In the genomic region with DNA sequence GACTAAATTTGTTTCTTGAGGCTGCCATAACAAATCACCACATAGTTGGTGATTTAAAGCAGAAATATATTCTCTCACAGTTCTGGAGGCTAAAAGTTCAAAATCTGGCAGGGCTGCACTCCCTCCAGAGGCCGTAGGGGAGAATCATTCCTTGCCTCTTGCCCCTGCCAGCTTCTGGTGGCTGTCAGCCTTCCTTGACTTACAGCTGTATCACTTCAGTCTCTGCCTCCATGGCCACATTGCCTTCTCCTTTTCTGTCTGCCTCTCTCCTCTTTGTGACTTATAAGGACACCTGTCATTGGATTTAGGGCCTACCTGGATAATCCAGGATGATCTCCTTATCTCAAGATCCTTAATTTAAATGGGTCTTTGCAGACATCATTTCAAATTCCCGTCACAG, we compare ENCODE assay signal across 32 cellular contexts. TPM values are rescaled to one million over a fixed set of nuclear protein-coding genes. Genes with fewer than 3 reads are reported as not detected.
A peak's percentile ranks its signal among the peaks of the same experiment; 100 is the strongest.
DNase-seq lines count a peak whose midpoint lies in the region; ATAC-seq, FAIRE-seq and TF ChIP-seq lines count a peak whose summit lies in the region.
"Had no signal": no experiment of that assay in that cellular context is flagged by ENCODE, and none has a peak within 500 bp of the region (broad histone marks: within the 10 kb centered on the region; RNA-seq: fewer than 3 reads in every experiment).

No MANE protein-coding gene starts in this region.

- H3K4me1 ChIP-seq in body of pancreas: peaks cover 24% of the 10 kb centered on the region
- H3K4me1 ChIP-seq: Caco-2 had no signal

- H3K27ac Mint-ChIP-seq in T-helper 17 cell: peak overlapping the region; percentile 8
- H3K27ac Mint-ChIP-seq: activated B cell treated with CpG ODN at 0.5 μM for 24 hours; activated CD8-positive, alpha-beta T cell treated with anti-CD3 and anti-CD28 coated beads, Interleukin-2, amount 10 ng/mL, durations not matched to agents 7 days and 5 days; activated naive CD4-positive, alpha-beta T cell treated with anti-CD3 and anti-CD28 coated beads for 36 hours; activated T-cell treated with anti-CD3 and anti-CD28 coated beads, Interleukin-2, amount 50 U/mL, for 24 hours; GM23338; T-helper 2 cell treated with Interferon-gamma antibody and Interleukin-4, amounts not matched to agents 5 μg/mL and 100 μg/mL, for 36 hours had no signal

- no peak overlapping the region for H3K27ac ChIP-seq in body of pancreas
- H3K27ac ChIP-seq: 22Rv1, psoas muscle, skin epidermis, stomach, upper lobe of left lung had no signal

- TF ChIP-seq POLR2A in body of pancreas (IDR thresholded peaks at IDR 0.05): no peak

- peaks cover 15% of the 10 kb centered on the region for H3K4me1 Mint-ChIP-seq in T-helper 17 cell

- no peak for DNase-seq in AG09309 (ENCODE audit: low read depth)
- no peak for DNase-seq in T-helper 17 cell
- DNase-seq in body of pancreas: no peak
- DNase-seq in stimulated activated CD4-positive, alpha-beta T cell treated with anti-CD3 and anti-CD28 coated beads, Interleukin-2, amount 100 ng/mL, for 24 hours: no peak
- DNase-seq in stimulated activated naive CD4-positive, alpha-beta T cell (lab: John Stamatoyannopoulos, UW): no peak
- DNase-seq in HTR-8/SVneo (ENCODE audit: insufficient read length, low spot score): no peak
- DNase-seq: activated B cell treated with CpG ODN at 0.5 μM for 24 hours; activated CD8-positive, alpha-beta T cell treated with anti-CD3 and anti-CD28 coated beads, Interleukin-2, amount 10 ng/mL, durations not matched to agents 7 days and 5 days; activated naive CD4-positive, alpha-beta T cell treated with anti-CD3 and anti-CD28 coated beads for 36 hours; activated T-cell treated with anti-CD3 and anti-CD28 coated beads, Interleukin-2, amount 50 U/mL, for 24 hours; anterior cingulate cortex; Caco-2; cerebellar nuclear complex; effector CD8-positive, alpha-beta T cell; Kasumi-1; mesenchymal stem cell; NCI-H1436; NCI-H526; PC-3; psoas muscle; stimulated activated CD4-positive, alpha-beta T cell treated with anti-CD3 and anti-CD28 coated beads, Interleukin-4, amount 100 ng/mL, for 1 hour; stomach; upper lobe of left lung had no signal

- no peak overlapping the region for H3K4me3 Mint-ChIP-seq in T-helper 17 cell
- H3K4me3 Mint-ChIP-seq: activated B cell treated with CpG ODN at 0.5 μM for 24 hours; activated CD8-positive, alpha-beta T cell treated with anti-CD3 and anti-CD28 coated beads, Interleukin-2, amount 10 ng/mL, durations not matched to agents 7 days and 5 days; activated naive CD4-positive, alpha-beta T cell treated with anti-CD3 and anti-CD28 coated beads for 36 hours; activated T-cell treated with anti-CD3 and anti-CD28 coated beads, Interleukin-2, amount 50 U/mL, for 24 hours; GM23338; T-helper 2 cell treated with Interferon-gamma antibody and Interleukin-4, amounts not matched to agents 5 μg/mL and 100 μg/mL, for 36 hours had no signal

- no peaks in the 10 kb centered on the region for H3K27me3 ChIP-seq in body of pancreas
- H3K27me3 ChIP-seq: stomach had no signal

- ATAC-seq in GM19351 (IDR thresholded peaks at IDR 0.05; ENCODE audit: unreplicated experiment): peak; percentile 25
- ATAC-seq in HG03103 (IDR thresholded peaks at IDR 0.05; ENCODE audit: low read depth, unreplicated experiment): peak; percentile 9
- no peak for ATAC-seq in T-helper 17 cell
- ATAC-seq in body of pancreas: no peak
- ATAC-seq: activated CD8-positive, alpha-beta T cell treated with anti-CD3 and anti-CD28 coated beads, Interleukin-2, amount 10 ng/mL, durations not matched to agents 7 days and 5 days; esophagus mucosa; PC-3; psoas muscle had no signal

- peaks cover 2% of the 10 kb centered on the region for H3K36me3 Mint-ChIP-seq in T-helper 17 cell (ENCODE audit: low read depth)

- no peak overlapping the region for H3K4me3 ChIP-seq in AG09309 (ENCODE audit: control insufficient read depth, low read depth, low read length)
- no peak overlapping the region for H3K4me3 ChIP-seq in body of pancreas
- H3K4me3 ChIP-seq: GM23338, psoas muscle, skin epidermis, stomach, upper lobe of left lung had no signal

- 89 to 92% methylated on average over 2 of the region's 2 CpGs for WGBS in body of pancreas, 2 donors

- no peak for FAIRE-seq in HTR-8/SVneo (lab: Jason Lieb, UNC)

- no peaks in the 10 kb centered on the region for H3K36me3 ChIP-seq in body of pancreas (replicated peaks in 1 of 2; ENCODE audit: insufficient read depth in 1 of 2, low read depth in 2 of 2)
- H3K36me3 ChIP-seq: upper lobe of left lung had no signal

- no peaks in the 10 kb centered on the region for H3K27me3 Mint-ChIP-seq in T-helper 17 cell
- H3K27me3 Mint-ChIP-seq: activated B cell treated with CpG ODN at 0.5 μM for 24 hours; activated T-cell treated with anti-CD3 and anti-CD28 coated beads, Interleukin-2, amount 50 U/mL, for 24 hours had no signal

- no peaks in the 10 kb centered on the region for H3K9me3 ChIP-seq in T-helper 17 cell (ENCODE audit: control insufficient read depth, low read length, poor library complexity, severe bottlenecking)
- no peaks in the 10 kb centered on the region for H3K9me3 ChIP-seq in body of pancreas
- H3K9me3 ChIP-seq: Caco-2, psoas muscle, stomach, upper lobe of left lung had no signal

- TF ChIP-seq CTCF in AG09309 (IDR thresholded peaks at IDR 0.05; ENCODE audit: control insufficient read depth, insufficient read depth, low read depth, low read length, missing control alignments): peak; percentile 1
- TF ChIP-seq CTCF in body of pancreas (IDR thresholded peaks at IDR 0.05): no peak

- intact Hi-C loops in body of pancreas (cut with DNase I): no loop called here

RNA-seq across cellular contexts. Expression of a gene that starts 5.8 kb away (rescaled TPM):
- total RNA-seq in T-helper 17 cell (under 1 TPM; 0.34 to 0.57 TPM), body of pancreas (under 1 TPM; under 0.01 to 0.33 TPM)
- total RNA-seq: Caco-2, HT-29, SK-MEL-5 had no signal

Comparison
In these comparisons a context has a peak if more than half of its experiments do, and no peak if none do; other contexts are left out.
1. ATAC-seq: peak in GM19351 (single experiment) and HG03103 (single experiment); none in T-helper 17 cell (single experiment) and body of pancreas (single experiment).